ENCODE assay signal across 1 cellular context in genomic region chr19:45653634-45654033, GRCh38.
A peak's percentile ranks its signal among the peaks of the same experiment; 100 is the strongest.
TF ChIP-seq lines count a peak whose summit lies in the region.

No MANE protein-coding gene starts in this region.

TF ChIP-seq in HEK293, 187 proteins besides CTCF, POLR2A, EP300 and RAD21 (continued from another document):
- TF ChIP-seq, protein P1, sequence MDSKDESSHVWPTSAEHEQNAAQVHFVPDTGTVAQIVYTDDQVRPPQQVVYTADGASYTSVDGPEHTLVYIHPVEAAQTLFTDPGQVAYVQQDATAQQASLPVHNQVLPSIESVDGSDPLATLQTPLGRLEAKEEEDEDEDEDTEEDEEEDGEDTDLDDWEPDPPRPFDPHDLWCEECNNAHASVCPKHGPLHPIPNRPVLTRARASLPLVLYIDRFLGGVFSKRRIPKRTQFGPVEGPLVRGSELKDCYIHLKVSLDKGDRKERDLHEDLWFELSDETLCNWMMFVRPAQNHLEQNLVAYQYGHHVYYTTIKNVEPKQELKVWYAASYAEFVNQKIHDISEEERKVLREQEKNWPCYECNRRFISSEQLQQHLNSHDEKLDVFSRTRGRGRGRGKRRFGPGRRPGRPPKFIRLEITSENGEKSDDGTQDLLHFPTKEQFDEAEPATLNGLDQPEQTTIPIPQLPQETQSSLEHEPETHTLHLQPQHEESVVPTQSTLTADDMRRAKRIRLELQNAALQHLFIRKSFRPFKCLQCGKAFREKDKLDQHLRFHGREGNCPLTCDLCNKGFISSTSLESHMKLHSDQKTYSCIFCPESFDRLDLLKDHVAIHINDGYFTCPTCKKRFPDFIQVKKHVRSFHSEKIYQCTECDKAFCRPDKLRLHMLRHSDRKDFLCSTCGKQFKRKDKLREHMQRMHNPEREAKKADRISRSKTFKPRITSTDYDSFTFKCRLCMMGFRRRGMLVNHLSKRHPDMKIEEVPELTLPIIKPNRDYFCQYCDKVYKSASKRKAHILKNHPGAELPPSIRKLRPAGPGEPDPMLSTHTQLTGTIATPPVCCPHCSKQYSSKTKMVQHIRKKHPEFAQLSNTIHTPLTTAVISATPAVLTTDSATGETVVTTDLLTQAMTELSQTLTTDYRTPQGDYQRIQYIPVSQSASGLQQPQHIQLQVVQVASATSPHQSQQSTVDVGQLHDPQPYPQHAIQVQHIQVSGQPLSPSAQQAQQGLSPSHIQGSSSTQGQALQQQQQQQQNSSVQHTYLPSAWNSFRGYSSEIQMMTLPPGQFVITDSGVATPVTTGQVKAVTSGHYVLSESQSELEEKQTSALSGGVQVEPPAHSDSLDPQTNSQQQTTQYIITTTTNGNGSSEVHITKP (tag by site-specific recombination; IDR thresholded peaks at IDR 0.05): no peak
- TF ChIP-seq AEBP2 (tag by site-specific recombination; IDR thresholded peaks at IDR 0.05; ENCODE audit: borderline replicate concordance): no peak
- 0 out of 2 replicates have a peak, but pooled peaks have one; percentile 18 for TF ChIP-seq KLF17 (tag by site-specific recombination; IDR thresholded peaks at IDR 0.05)
- TF ChIP-seq INSM2 (tag by site-specific recombination; IDR thresholded peaks at IDR 0.05): no peak
- TF ChIP-seq ZFHX2 (tag by site-specific recombination; conservative IDR thresholded peaks at IDR 0.05): peak; percentile 33; the same call in 1 of the 2 replicates
- TF ChIP-seq KLF8 (tag by site-specific recombination; IDR thresholded peaks at IDR 0.05): no peak
- TF ChIP-seq ZNF341 (tag by site-specific recombination; IDR thresholded peaks at IDR 0.05; ENCODE audit: low read depth): no peak
- no peak for TF ChIP-seq HOXD13 (CRISPR knock-in tag; IDR thresholded peaks at IDR 0.05; ENCODE audit: borderline replicate concordance)
- no peak for TF ChIP-seq ZNF394 (tag by site-specific recombination; IDR thresholded peaks at IDR 0.05; ENCODE audit: borderline replicate concordance)
- TF ChIP-seq BCL11B (tag by site-specific recombination; IDR thresholded peaks at IDR 0.05; ENCODE audit: low read depth): no peak
- peak; percentile 25; the same call in 1 of the 2 replicates for TF ChIP-seq ZNF398 (tag by site-specific recombination; IDR thresholded peaks at IDR 0.05)
- TF ChIP-seq ZNF585B (tag by site-specific recombination; IDR thresholded peaks at IDR 0.05): no peak
- no peak for TF ChIP-seq ZNF366 (tag by site-specific recombination; conservative IDR thresholded peaks at IDR 0.05)
- no peak for TF ChIP-seq ZNF19 (tag by site-specific recombination; IDR thresholded peaks at IDR 0.05; ENCODE audit: low read depth)
- no peak for TF ChIP-seq ZNF214 (tag by site-specific recombination; IDR thresholded peaks at IDR 0.05; ENCODE audit: borderline replicate concordance)
- TF ChIP-seq GLIS2 (tag by site-specific recombination; IDR thresholded peaks at IDR 0.05): no peak
- TF ChIP-seq ZNF292 (tag by site-specific recombination; IDR thresholded peaks at IDR 0.05; ENCODE audit: borderline replicate concordance, low read depth): no peak
- TF ChIP-seq ZNF335 (tag by site-specific recombination; conservative IDR thresholded peaks at IDR 0.05): no peak
- no peak for TF ChIP-seq ZNF239 (tag by site-specific recombination; IDR thresholded peaks at IDR 0.05)
- no peak for TF ChIP-seq ZFP41 (tag by site-specific recombination; IDR thresholded peaks at IDR 0.05; ENCODE audit: borderline replicate concordance)
- TF ChIP-seq ZNF837 (tag by site-specific recombination; IDR thresholded peaks at IDR 0.05): no peak
- TF ChIP-seq ZNF558 (tag by site-specific recombination; IDR thresholded peaks at IDR 0.05): no peak
- no peak for TF ChIP-seq ZSCAN18 (tag by site-specific recombination; IDR thresholded peaks at IDR 0.05)
- TF ChIP-seq MYNN (tag by site-specific recombination; IDR thresholded peaks at IDR 0.05; ENCODE audit: borderline replicate concordance): no peak
TF ChIP-seq in HEK293: peak in this region for 3.
